In genomic region chr2:160918909-160919503, GRCh38 we compare ENCODE assay signal across 9 cellular contexts.
A peak's percentile ranks its signal among the peaks of the same experiment; 100 is the strongest.
DNase-seq lines count a peak whose midpoint lies in the region; ATAC-seq, FAIRE-seq and TF ChIP-seq lines count a peak whose summit lies in the region.
"Had no signal": no experiment of that assay in that cellular context is flagged by ENCODE, and none has a peak within 500 bp of the region (broad histone marks: within the 10 kb centered on the region; RNA-seq: fewer than 3 reads in every experiment).

No MANE protein-coding gene starts in this region.

- H3K27me3 ChIP-seq in RWPE2 (ENCODE audit: insufficient read depth, poor library complexity, severe bottlenecking) (no peaks in the 10 kb centered on the region), K562 (ENCODE audit: control insufficient read depth in 2 of 2, insufficient read depth in 2 of 2, low read length in 2 of 2) (no peaks in the 10 kb centered on the region)

- H3K79me2 ChIP-seq in K562 (ENCODE audit: control insufficient read depth, insufficient read depth, low read length): no peaks in the 10 kb centered on the region

- H3K4me3 ChIP-seq in RWPE2 (ENCODE audit: severe bottlenecking): no peak overlapping the region
- no peak overlapping the region for H3K4me3 ChIP-seq in K562

- no peak overlapping the region for H3K27ac ChIP-seq in RWPE2 (ENCODE audit: poor library complexity, severe bottlenecking)
- H3K27ac ChIP-seq in K562 (ENCODE audit: extremely low read depth, low read depth, low read length): no peak overlapping the region

- no peak for TF ChIP-seq RAD21 in K562 (CRISPR knock-in tag; conservative IDR thresholded peaks at IDR 0.05 in 1 of 2, IDR thresholded peaks at IDR 0.05 in 1 of 2)

- no peak for TF ChIP-seq POLR2A in K562 (conservative IDR thresholded peaks at IDR 0.05)

- 0% methylated on average over 4 of the region's 4 CpGs for WGBS in K562 (ENCODE audit: insufficient coverage, low coverage, missing lambda C conversion rate)

- no peaks in the 10 kb centered on the region for H3K9me1 ChIP-seq in K562 (ENCODE audit: control insufficient read depth, insufficient read depth, low read length)

- POLR2A ChIA-PET in K562 (lab: Yijun Ruan, JAX): no interaction called here

- H3K4me1 ChIP-seq in RWPE2 (ENCODE audit: insufficient read depth, poor library complexity, severe bottlenecking): no peaks in the 10 kb centered on the region
- H3K4me1 ChIP-seq in K562 (replicated peaks in 1 of 2; ENCODE audit: control insufficient read depth in 2 of 2, insufficient read depth in 2 of 2, low read length in 2 of 2): no peaks in the 10 kb centered on the region

- no peak overlapping the region for H3K9ac ChIP-seq in K562 (ENCODE audit: insufficient read depth in 1 of 2, low read depth in 2 of 2, low read length in 2 of 2)

- no peak for TF ChIP-seq EP300 in K562 (IDR thresholded peaks at IDR 0.05; ENCODE audit: low read length)

- BruUV-seq in K562 (replicated peaks; lab: Mats Ljungman, UMichigan): no TSS peak

- in situ Hi-C loops in K562 (cut with MboI): no loop called here

- H3K9me3 ChIP-seq in RWPE2 (ENCODE audit: severe bottlenecking): no peaks in the 10 kb centered on the region
- H3K9me3 ChIP-seq in K562 (replicated peaks; ENCODE audit: control insufficient read depth, insufficient read depth, low read depth, low read length): no peaks in the 10 kb centered on the region

- peak; percentile 48 for TF ChIP-seq CTCF in D721Med (IDR thresholded peaks at IDR 0.05; ENCODE audit: insufficient read depth, missing control alignments)
- peak; percentile 62 for TF ChIP-seq CTCF in RWPE2 (IDR thresholded peaks at IDR 0.05; ENCODE audit: poor library complexity, severe bottlenecking)
- TF ChIP-seq CTCF in K562 (IDR thresholded peaks at IDR 0.05 in 2 of 3, conservative IDR thresholded peaks at IDR 0.05 in 1 of 3; ENCODE audit: insufficient read depth in 2 of 3, low read depth in 1 of 3, low read length in 3 of 3): peak in 2 of 3 experiments; percentile 6 to 41; a peak in 3 of 6 replicates

- intact Hi-C loops in K562 (cut with micrococcal nuclease): no loop called here

- DNase-seq in D721Med (ENCODE audit: insufficient read length, low spot score) (peak; percentile 20), RWPE2 (ENCODE audit: low spot score) (no peak), K562 (ENCODE audit: extremely low read depth in 1 of 4, low spot score in 3 of 4) (peak in 3 of 4 experiments; percentile 9 to 19 (median 15)), iPS-NIHi11 (ENCODE audit: low spot score) (peak; percentile 76), DMS79 (lab: John Stamatoyannopoulos, UW) (no peak)
- peak; percentile 23 for DNase-seq in stimulated activated CD4-positive, alpha-beta T cell treated with anti-CD3 and anti-CD28 coated beads, Interleukin-4, amount 100 ng/mL, for 24 hours
- DNase-seq in effector CD4-positive, alpha-beta T cell: no peak

- FAIRE-seq in D721Med (lab: Jason Lieb, UNC) (no peak), K562 (lab: Jason Lieb, UNC) (no peak)
- FAIRE-seq: islet of Langerhans had no signal

- H3K36me3 ChIP-seq in RWPE2 (ENCODE audit: low read depth) (no peaks in the 10 kb centered on the region), K562 (ENCODE audit: control insufficient read depth, insufficient read depth, low read length) (no peaks in the 10 kb centered on the region)

- peak; percentile 59 for ATAC-seq in HG03095 (IDR thresholded peaks at IDR 0.05; ENCODE audit: unreplicated experiment)
- ATAC-seq in RWPE2 (ENCODE audit: low read depth): no peak; the same call in 2 of the 3 replicates
- peak; percentile 48; the same call in 1 of the 3 replicates for ATAC-seq in K562

- H2AFZ ChIP-seq in K562 (ENCODE audit: low read depth, low read length): no peak overlapping the region

- CTCF ChIA-PET in K562 (lab: Yijun Ruan, JAX; ENCODE audit: low intra/inter-chr PET ratio): no interaction called here

- no peak overlapping the region for H3K4me2 ChIP-seq in K562 (ENCODE audit: insufficient read depth, low read length)

- no peaks in the 10 kb centered on the region for H4K20me1 ChIP-seq in K562 (replicated peaks; ENCODE audit: control insufficient read depth, insufficient read depth, low read length)

TF ChIP-seq in K562, 482 proteins besides CTCF, POLR2A, EP300 and RAD21:
- TF ChIP-seq DIDO1 (tag; IDR thresholded peaks at IDR 0.05; ENCODE audit: low read depth): no peak
- no peak for TF ChIP-seq NR1H2 (CRISPR knock-in tag; IDR thresholded peaks at IDR 0.05)
- TF ChIP-seq PCBP2 (IDR thresholded peaks at IDR 0.05; ENCODE audit: low read depth, low read length, poor library complexity, severe bottlenecking): no peak
- TF ChIP-seq DLX4 (CRISPR knock-in tag; IDR thresholded peaks at IDR 0.05): no peak
- no peak for TF ChIP-seq GTF2F1 (IDR thresholded peaks at IDR 0.05; ENCODE audit: low read depth, low read length)
- TF ChIP-seq CAMTA2 (CRISPR knock-in tag; conservative IDR thresholded peaks at IDR 0.05): no peak
- TF ChIP-seq, protein P1, sequence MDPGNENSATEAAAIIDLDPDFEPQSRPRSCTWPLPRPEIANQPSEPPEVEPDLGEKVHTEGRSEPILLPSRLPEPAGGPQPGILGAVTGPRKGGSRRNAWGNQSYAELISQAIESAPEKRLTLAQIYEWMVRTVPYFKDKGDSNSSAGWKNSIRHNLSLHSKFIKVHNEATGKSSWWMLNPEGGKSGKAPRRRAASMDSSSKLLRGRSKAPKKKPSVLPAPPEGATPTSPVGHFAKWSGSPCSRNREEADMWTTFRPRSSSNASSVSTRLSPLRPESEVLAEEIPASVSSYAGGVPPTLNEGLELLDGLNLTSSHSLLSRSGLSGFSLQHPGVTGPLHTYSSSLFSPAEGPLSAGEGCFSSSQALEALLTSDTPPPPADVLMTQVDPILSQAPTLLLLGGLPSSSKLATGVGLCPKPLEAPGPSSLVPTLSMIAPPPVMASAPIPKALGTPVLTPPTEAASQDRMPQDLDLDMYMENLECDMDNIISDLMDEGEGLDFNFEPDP (CRISPR knock-in tag; IDR thresholded peaks at IDR 0.05): no peak
- no peak for TF ChIP-seq ZKSCAN3 (CRISPR knock-in tag; IDR thresholded peaks at IDR 0.05)
- no peak for TF ChIP-seq GABPA (tag; conservative IDR thresholded peaks at IDR 0.05; ENCODE audit: low read depth)
- TF ChIP-seq ZNF121 (CRISPR knock-in tag; conservative IDR thresholded peaks at IDR 0.05): no peak
- no peak for TF ChIP-seq EWSR1 (IDR thresholded peaks at IDR 0.05; ENCODE audit: borderline replicate concordance, low read depth, partially characterized antibody)
- TF ChIP-seq ZNF57 (CRISPR knock-in tag; IDR thresholded peaks at IDR 0.05): no peak
- no peak for TF ChIP-seq GATA2 (CRISPR knock-in tag; IDR thresholded peaks at IDR 0.05)
- TF ChIP-seq, protein P2, sequence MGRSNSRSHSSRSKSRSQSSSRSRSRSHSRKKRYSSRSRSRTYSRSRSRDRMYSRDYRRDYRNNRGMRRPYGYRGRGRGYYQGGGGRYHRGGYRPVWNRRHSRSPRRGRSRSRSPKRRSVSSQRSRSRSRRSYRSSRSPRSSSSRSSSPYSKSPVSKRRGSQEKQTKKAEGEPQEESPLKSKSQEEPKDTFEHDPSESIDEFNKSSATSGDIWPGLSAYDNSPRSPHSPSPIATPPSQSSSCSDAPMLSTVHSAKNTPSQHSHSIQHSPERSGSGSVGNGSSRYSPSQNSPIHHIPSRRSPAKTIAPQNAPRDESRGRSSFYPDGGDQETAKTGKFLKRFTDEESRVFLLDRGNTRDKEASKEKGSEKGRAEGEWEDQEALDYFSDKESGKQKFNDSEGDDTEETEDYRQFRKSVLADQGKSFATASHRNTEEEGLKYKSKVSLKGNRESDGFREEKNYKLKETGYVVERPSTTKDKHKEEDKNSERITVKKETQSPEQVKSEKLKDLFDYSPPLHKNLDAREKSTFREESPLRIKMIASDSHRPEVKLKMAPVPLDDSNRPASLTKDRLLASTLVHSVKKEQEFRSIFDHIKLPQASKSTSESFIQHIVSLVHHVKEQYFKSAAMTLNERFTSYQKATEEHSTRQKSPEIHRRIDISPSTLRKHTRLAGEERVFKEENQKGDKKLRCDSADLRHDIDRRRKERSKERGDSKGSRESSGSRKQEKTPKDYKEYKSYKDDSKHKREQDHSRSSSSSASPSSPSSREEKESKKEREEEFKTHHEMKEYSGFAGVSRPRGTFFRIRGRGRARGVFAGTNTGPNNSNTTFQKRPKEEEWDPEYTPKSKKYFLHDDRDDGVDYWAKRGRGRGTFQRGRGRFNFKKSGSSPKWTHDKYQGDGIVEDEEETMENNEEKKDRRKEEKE (IDR thresholded peaks at IDR 0.05; ENCODE audit: borderline replicate concordance in 1 of 2, control insufficient read depth in 1 of 2, low read depth in 2 of 2, low read length in 1 of 2): no peak
TF ChIP-seq in K562: peak in this region for 0.

Comparison
In these comparisons a context has a peak if more than half of its experiments do, and no peak if none do; other contexts are left out.
1. DNase-seq: peak in D721Med (single experiment), K562 (3 of 4), iPS-NIHi11 (single experiment) and stimulated activated CD4-positive, alpha-beta T cell treated with anti-CD3 and anti-CD28 coated beads, Interleukin-4, amount 100 ng/mL, for 24 hours (single experiment); none in RWPE2 (single experiment), effector CD4-positive, alpha-beta T cell (single experiment) and DMS79 (single experiment).
2. Peak in every context shown above with its lines, with median percentiles within 50 percentile points of each other: CTCF ChIP-seq.